Comparison of ENCODE assay signal across 7 cellular contexts in the genomic region with DNA sequence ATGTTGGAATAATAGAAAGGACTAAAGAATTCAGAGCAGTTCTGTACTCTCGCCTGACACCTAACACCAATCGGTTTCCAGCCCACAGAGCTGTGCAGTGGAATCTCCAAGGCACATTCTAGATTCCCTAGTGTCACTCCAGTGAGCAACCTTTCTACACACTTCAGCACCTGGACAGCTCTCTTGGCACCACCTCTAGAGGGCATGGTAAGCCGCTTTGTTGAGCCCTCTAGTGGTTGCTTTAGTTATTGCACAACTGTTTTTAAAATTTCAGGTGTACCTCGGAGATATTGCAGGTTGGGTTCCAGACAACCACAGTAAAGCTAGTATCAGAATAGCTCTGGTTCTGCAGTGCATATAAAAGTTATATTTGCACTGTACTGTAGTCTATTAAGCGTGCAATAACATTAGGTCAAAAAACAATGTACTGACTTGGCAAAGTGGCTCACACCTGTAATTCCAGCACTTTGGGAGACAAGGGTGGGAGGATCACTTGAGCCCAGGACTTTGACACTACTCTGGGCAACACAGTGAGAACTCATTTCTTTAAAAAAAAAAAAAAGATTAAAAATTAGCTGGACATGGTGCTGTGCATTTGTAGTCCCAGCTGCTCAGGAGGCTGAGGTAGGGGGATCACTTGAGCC. TPM values are rescaled to one million over a fixed set of nuclear protein-coding genes. Genes with fewer than 3 reads are reported as not detected.
DNase-seq lines count a peak whose midpoint lies in the region; ATAC-seq, FAIRE-seq and TF ChIP-seq lines count a peak whose summit lies in the region.

No MANE protein-coding gene starts in this region.

- H3K36me3 ChIP-seq in SU-DHL-6 (ENCODE audit: low read length) = no peaks in the 10 kb centered on the region
- no peaks in the 10 kb centered on the region for H3K36me3 ChIP-seq in left ventricle myocardium inferior

- no peak overlapping the region for H3K4me2 ChIP-seq in SU-DHL-6 (ENCODE audit: low read depth, low read length, poor library complexity, severe bottlenecking)

- H3K4me1 Mint-ChIP-seq in activated naive CD8-positive, alpha-beta T cell treated with anti-CD3 and anti-CD28 coated beads, Interleukin-2, amount 50 U/mL, for 24 hours = no peaks in the 10 kb centered on the region

- TF ChIP-seq POLR2A in GM12891 (IDR thresholded peaks at IDR 0.05; ENCODE audit: low read depth, low read length) = no peak

- H4K20me1 ChIP-seq in SU-DHL-6 (ENCODE audit: low read depth, low read length) = no peaks in the 10 kb centered on the region

- TF ChIP-seq CTCF in SU-DHL-6 (IDR thresholded peaks at IDR 0.05; ENCODE audit: insufficient read depth, low read length, poor library complexity, severe bottlenecking) (peak; percentile 93), left ventricle myocardium inferior (IDR thresholded peaks at IDR 0.05; ENCODE audit: borderline replicate concordance) (peak; percentile 88), retinal pigment epithelial cell (conservative IDR thresholded peaks at IDR 0.05; ENCODE audit: low read depth, low read length) (peak; percentile 97)

- intact Hi-C loops in left ventricle myocardium inferior (cut with micrococcal nuclease) = no loop called here

- H3K4me3 ChIP-seq in SU-DHL-6 (ENCODE audit: insufficient read depth, low read length, poor library complexity, severe bottlenecking) (no peak overlapping the region), left ventricle myocardium inferior (no peak overlapping the region), retinal pigment epithelial cell (ENCODE audit: low read length) (no peak overlapping the region)

- no peaks in the 10 kb centered on the region for H3K9me2 ChIP-seq in SU-DHL-6 (replicated peaks; ENCODE audit: insufficient read depth, low read length)

- peak; percentile 83 for FAIRE-seq in GM12891 (lab: Jason Lieb, UNC)

- no peaks in the 10 kb centered on the region for H3F3A ChIP-seq in SU-DHL-6 (ENCODE audit: insufficient read depth)

- H3K27ac Mint-ChIP-seq in activated naive CD8-positive, alpha-beta T cell treated with anti-CD3 and anti-CD28 coated beads, Interleukin-2, amount 50 U/mL, for 24 hours = no peak overlapping the region

- H3K9me3 Mint-ChIP-seq in activated naive CD8-positive, alpha-beta T cell treated with anti-CD3 and anti-CD28 coated beads, Interleukin-2, amount 50 U/mL, for 24 hours = peaks cover 13% of the 10 kb centered on the region

- H3K36me3 Mint-ChIP-seq in activated naive CD8-positive, alpha-beta T cell treated with anti-CD3 and anti-CD28 coated beads, Interleukin-2, amount 50 U/mL, for 24 hours (ENCODE audit: low read depth) = no peaks in the 10 kb centered on the region

- H2AFZ ChIP-seq in SU-DHL-6 (ENCODE audit: low read depth, low read length, severe bottlenecking) = no peak overlapping the region

- H3K27me3 Mint-ChIP-seq in activated naive CD8-positive, alpha-beta T cell treated with anti-CD3 and anti-CD28 coated beads, Interleukin-2, amount 50 U/mL, for 24 hours = peaks cover 12% of the 10 kb centered on the region

- no peak overlapping the region for H3K4me3 Mint-ChIP-seq in activated naive CD8-positive, alpha-beta T cell treated with anti-CD3 and anti-CD28 coated beads, Interleukin-2, amount 50 U/mL, for 24 hours

- H3K9ac ChIP-seq in SU-DHL-6 (ENCODE audit: low read length) = no peak overlapping the region

- H3K27ac ChIP-seq in SU-DHL-6 (ENCODE audit: low read depth, low read length) (no peak overlapping the region), left ventricle myocardium inferior (replicated peaks) (no peak overlapping the region)

- H3K9me3 ChIP-seq in SU-DHL-6 (ENCODE audit: insufficient read depth, low read length) (no peaks in the 10 kb centered on the region), left ventricle myocardium inferior (replicated peaks) (no peaks in the 10 kb centered on the region)

- ATAC-seq in HG02623 (IDR thresholded peaks at IDR 0.05; ENCODE audit: unreplicated experiment) = peak; percentile 88
- ATAC-seq in activated naive CD8-positive, alpha-beta T cell treated with anti-CD3 and anti-CD28 coated beads, Interleukin-2, amount 50 U/mL, for 24 hours = peak; percentile 94

- H3K4me1 ChIP-seq in left ventricle myocardium inferior = no peaks in the 10 kb centered on the region

- H3K27me3 ChIP-seq in SU-DHL-6 (ENCODE audit: low read length) = no peaks in the 10 kb centered on the region
- H3K27me3 ChIP-seq in left ventricle myocardium inferior (ENCODE audit: low read depth) = peaks cover 13% of the 10 kb centered on the region

- DNase-seq in GM12891 (ENCODE audit: insufficient read length, low spot score) = peak; percentile 59
- DNase-seq in NCI-H1092 treated with DMSO at 0.1 percent for 48 hours (lab: John Stamatoyannopoulos, UW) = peak; percentile 54
- peak; percentile 67 for DNase-seq in activated naive CD8-positive, alpha-beta T cell treated with anti-CD3 and anti-CD28 coated beads, Interleukin-2, amount 50 U/mL, for 24 hours
- DNase-seq in left ventricle myocardium inferior = peak; percentile 73
- DNase-seq in retinal pigment epithelial cell (ENCODE audit: low read depth) = peak; percentile 51

- H3K79me2 ChIP-seq in SU-DHL-6 (ENCODE audit: insufficient read depth, low read length) = no peaks in the 10 kb centered on the region

TF ChIP-seq in GM12891, 5 proteins besides CTCF, POLR2A, EP300 and RAD21:
- TF ChIP-seq POU2F2 (IDR thresholded peaks at IDR 0.05; ENCODE audit: low read depth, low read length) = no peak; the same call in 1 of the 2 replicates
TF ChIP-seq in GM12891: peak in this region for 0.

RNA-seq across cellular contexts. Expression of gene ERC2, which starts 26.5 kb away (rescaled TPM):
- polyA plus RNA-seq in GM12891 (2012; ENCODE audit: low read depth, missing spikeins) = 0.08 TPM
- 0.99 TPM for total RNA-seq in left ventricle myocardium inferior
